21 cellular contexts compared by ENCODE assay signal in genomic region chr17:64296246-64296645, GRCh38.
"Had no signal": no experiment of that assay in that cellular context is flagged by ENCODE, and none has a peak within 500 bp of the region (broad histone marks: within the 10 kb centered on the region; RNA-seq: fewer than 3 reads in every experiment).

No MANE protein-coding gene starts in this region.

- H3K36me3 Mint-ChIP-seq: type B pancreatic cell had no signal

- FAIRE-seq: frontal cortex, urothelium cell line had no signal

- H3K9me3 ChIP-seq: colonic mucosa had no signal

- H3K4me1 Mint-ChIP-seq: central memory CD8-positive, alpha-beta T cell; stimulated activated naive B cell treated with anti-CD40 and anti-IgM and Interleukin-4, amounts not matched to agents 10 μg/mL and 1 μg/mL and 100 μg/mL, for 72 hours; stimulated activated naive CD8-positive, alpha-beta T cell treated with anti-CD3 and anti-CD28 coated beads, Interleukin-15, amount 100 ng/mL, for 72 hours had no signal

- ATAC-seq: heart left ventricle; left lobe of liver; naive thymus-derived CD4-positive, alpha-beta T cell; psoas muscle; stimulated activated naive B cell treated with anti-CD40 and anti-IgM and Interleukin-4, amounts not matched to agents 10 μg/mL and 1 μg/mL and 100 μg/mL, for 72 hours; stimulated activated naive CD8-positive, alpha-beta T cell treated with anti-CD3 and anti-CD28 coated beads, Interleukin-15, amount 100 ng/mL, for 72 hours had no signal

- H3K27me3 Mint-ChIP-seq: stimulated activated naive CD8-positive, alpha-beta T cell treated with anti-CD3 and anti-CD28 coated beads, Interleukin-15, amount 100 ng/mL, for 72 hours; type B pancreatic cell had no signal

- DNase-seq: colonic mucosa; dermis blood vessel endothelial cell; heart left ventricle; hypothalamus; islet precursor cell; mammary epithelial cell; naive thymus-derived CD4-positive, alpha-beta T cell; nephron progenitor cell; psoas muscle; retina; sigmoid colon; stimulated activated CD4-positive, alpha-beta T cell treated with anti-CD3 and anti-CD28 coated beads, Interleukin-4, amount 100 ng/mL, for 4 hours; stimulated activated naive B cell treated with anti-CD40 and anti-IgM and Interleukin-4, amounts not matched to agents 10 μg/mL and 1 μg/mL and 100 μg/mL, for 72 hours; stimulated activated naive CD8-positive, alpha-beta T cell treated with anti-CD3 and anti-CD28 coated beads, Interleukin-15, amount 100 ng/mL, for 72 hours had no signal

- H3K4me1 ChIP-seq: colonic mucosa, heart left ventricle, psoas muscle had no signal

- H3K4me3 ChIP-seq: colonic mucosa, heart left ventricle, psoas muscle, sigmoid colon, skin epidermis, thoracic aorta had no signal

- H3K27ac Mint-ChIP-seq: naive thymus-derived CD4-positive, alpha-beta T cell; nephron progenitor cell; stimulated activated naive B cell treated with anti-CD40 and anti-IgM and Interleukin-4, amounts not matched to agents 10 μg/mL and 1 μg/mL and 100 μg/mL, for 72 hours; type B pancreatic cell had no signal

- H3K4me3 Mint-ChIP-seq: central memory CD8-positive, alpha-beta T cell; naive thymus-derived CD4-positive, alpha-beta T cell; nephron progenitor cell; stimulated activated naive B cell treated with anti-CD40 and anti-IgM and Interleukin-4, amounts not matched to agents 10 μg/mL and 1 μg/mL and 100 μg/mL, for 72 hours; stimulated activated naive CD8-positive, alpha-beta T cell treated with anti-CD3 and anti-CD28 coated beads, Interleukin-15, amount 100 ng/mL, for 72 hours; type B pancreatic cell had no signal

- H3K27ac ChIP-seq: colonic mucosa, heart left ventricle, psoas muscle, sigmoid colon, skin epidermis, thoracic aorta had no signal
